In the genomic region with DNA sequence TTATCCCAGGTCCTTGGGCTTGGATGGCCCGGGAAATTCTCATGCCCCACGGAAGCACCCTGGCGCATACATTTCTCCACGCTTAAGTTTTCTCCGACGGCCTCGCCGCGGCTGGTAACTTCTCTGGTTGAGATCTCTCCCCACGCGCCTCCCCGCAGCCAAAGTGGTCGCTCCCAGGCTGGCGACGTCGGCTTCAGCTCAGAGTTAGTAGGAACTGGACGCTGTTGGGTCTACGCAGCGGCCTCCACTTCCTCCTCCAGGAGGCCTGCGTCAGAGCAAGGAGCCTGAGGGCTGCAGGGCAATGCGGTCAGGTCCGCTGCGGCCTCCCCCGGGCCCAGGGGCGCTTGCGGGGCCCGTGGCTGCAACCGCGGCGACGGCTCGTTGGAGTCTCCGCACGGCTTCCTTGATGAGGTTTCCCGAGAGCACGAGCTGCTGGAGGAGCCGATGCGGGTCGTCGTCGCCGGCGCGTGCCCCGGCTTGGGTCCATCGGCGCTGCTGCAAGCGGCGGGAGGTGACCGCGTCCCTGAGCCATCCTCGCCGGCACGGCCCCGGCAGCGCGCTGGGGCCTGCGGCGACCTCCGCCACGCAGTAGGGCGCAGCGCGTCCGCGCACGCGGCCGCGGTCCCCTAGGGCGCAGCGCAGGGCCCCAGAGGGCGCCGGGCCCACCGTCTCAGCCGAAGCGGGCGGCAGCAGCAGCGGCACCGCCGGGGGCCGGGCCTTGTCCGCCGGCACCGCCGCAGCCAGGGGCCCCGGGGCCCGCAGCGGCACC, we compare ENCODE assay signal across 8 cellular contexts.
DNase-seq lines count a peak whose midpoint lies in the region; ATAC-seq lines count a peak whose summit lies in the region.

No MANE protein-coding gene starts in this region.

- peak overlapping the region; percentile 99 for H3K27ac ChIP-seq in caudate nucleus (ENCODE audit: low read depth, low read length)

- ATAC-seq in GM19035 (IDR thresholded peaks at IDR 0.05; ENCODE audit: unreplicated experiment) = peak; percentile 34
- peak; percentile 13 for ATAC-seq in HG03280 (IDR thresholded peaks at IDR 0.05; ENCODE audit: unreplicated experiment)

- DNase-seq in Ammon's horn (ENCODE audit: low spot score) = peak; percentile 33
- DNase-seq in SW480 (ENCODE audit: low spot score) = peak; percentile 36
- DNase-seq in caudate nucleus (lab: John Stamatoyannopoulos, UW) = peak in 24 of 61 donors; percentile 10 to 67 (median 50)
- peak; percentile 69 for DNase-seq in left kidney (ENCODE audit: low read depth, low spot score)
- DNase-seq in stimulated activated CD8-positive, alpha-beta memory T cell treated with anti-CD3 and anti-CD28 coated beads, Interleukin-15, amount 100 ng/mL, for 24 hours (ENCODE audit: low read depth) = peak; percentile 9
- DNase-seq in NCI-H2107 treated with DMSO at 0.1 percent for 48 hours (lab: John Stamatoyannopoulos, UW; ENCODE audit: unreplicated experiment) = no peak
